Comparison of ENCODE assay signal across 15 cellular contexts in genomic region chr4:26931961-26932360, GRCh38.
"Had no signal": no experiment of that assay in that cellular context is flagged by ENCODE, and none has a peak within 500 bp of the region (broad histone marks: within the 10 kb centered on the region; RNA-seq: fewer than 3 reads in every experiment).

No MANE protein-coding gene starts in this region.

- H3K9me3 ChIP-seq: ascending aorta, suprapubic skin had no signal

- H3K27ac ChIP-seq: ascending aorta, suprapubic skin, WERI-Rb-1 had no signal

- H3K36me3 ChIP-seq: ascending aorta, suprapubic skin, WERI-Rb-1 had no signal

- H3K27me3 ChIP-seq: ascending aorta, suprapubic skin had no signal

- H3K4me3 ChIP-seq: ascending aorta, suprapubic skin had no signal

- DNase-seq: activated CD4-positive, alpha-beta T cell treated with anti-CD3 and anti-CD28 coated beads, Interleukin-2, amount 50 U/mL, for 48 hours; activated CD8-positive, alpha-beta memory T cell treated with anti-CD3 and anti-CD28 coated beads, Interleukin-2, amount 10 ng/mL, durations not matched to agents 7 days and 5 days; activated naive CD4-positive, alpha-beta T cell treated with anti-CD3 and anti-CD28 coated beads for 36 hours; activated naive CD8-positive, alpha-beta T cell treated with anti-CD3 and anti-CD28 coated beads, Interleukin-2, amount 50 U/mL, for 24 hours; activated T-cell treated with anti-CD3 and anti-CD28 coated beads, Interleukin-2, amount 50 U/mL, for 1 hour; foreskin fibroblast; occipital lobe; stimulated activated CD4-positive, alpha-beta T cell treated with anti-CD3 and anti-CD28 coated beads, Interleukin-4, amount 100 ng/mL, for 4 hours; stimulated activated CD8-positive, alpha-beta memory T cell treated with anti-CD3 and anti-CD28 coated beads, Interleukin-4, amount 100 ng/mL, for 48 hours; stimulated activated naive CD4-positive, alpha-beta T cell treated with Interleukin-2 at 50 U/mL for 16 hours; T-cell; T-helper 9 cell; WERI-Rb-1 had no signal

- H3K4me1 ChIP-seq: ascending aorta had no signal

- ATAC-seq: activated CD8-positive, alpha-beta memory T cell treated with anti-CD3 and anti-CD28 coated beads, Interleukin-2, amount 10 ng/mL, durations not matched to agents 7 days and 5 days; activated naive CD8-positive, alpha-beta T cell treated with anti-CD3 and anti-CD28 coated beads, Interleukin-2, amount 50 U/mL, for 24 hours; T-cell had no signal
